Comparison of ENCODE assay signal across 8 cellular contexts in the genomic region with DNA sequence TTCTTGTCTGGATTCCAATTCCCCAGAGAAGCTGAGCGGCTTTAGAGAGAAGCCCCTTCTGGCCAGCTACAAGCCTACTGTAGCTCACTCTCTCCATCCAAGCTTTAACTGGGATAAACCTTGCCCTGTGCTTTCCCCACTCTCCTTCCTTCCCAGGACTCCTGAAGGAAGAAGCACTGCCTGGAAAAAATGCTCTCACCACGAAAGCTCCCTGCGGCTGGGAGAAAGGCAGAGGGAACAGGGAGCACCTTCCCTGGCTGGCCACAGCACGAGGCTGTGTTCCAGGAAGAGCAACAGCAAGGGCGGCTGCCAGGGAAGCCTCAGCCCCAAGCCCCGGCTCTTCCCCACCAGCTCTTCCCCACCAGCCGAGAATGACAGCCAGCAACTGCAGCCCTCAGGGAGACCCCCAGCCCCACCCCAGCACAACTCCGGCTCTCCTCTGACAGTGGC. TPM values are rescaled to one million over a fixed set of nuclear protein-coding genes. Genes with fewer than 3 reads are reported as not detected.
A peak's percentile ranks its signal among the peaks of the same experiment; 100 is the strongest.
DNase-seq lines count a peak whose midpoint lies in the region; ATAC-seq and TF ChIP-seq lines count a peak whose summit lies in the region.

No MANE protein-coding gene starts in this region.

- peaks cover 97% of the 10 kb centered on the region for H3K79me2 ChIP-seq in SU-DHL-6 (ENCODE audit: insufficient read depth, low read length)
- peaks cover 93% of the 10 kb centered on the region for H3K79me2 ChIP-seq in fibroblast of lung (ENCODE audit: control insufficient read depth, insufficient read depth, low read length)
- H3K79me2 ChIP-seq in parathyroid adenoma, result peaks cover 77% of the 10 kb centered on the region

- H3K9me2 ChIP-seq in SU-DHL-6 (replicated peaks; ENCODE audit: insufficient read depth, low read length), result no peaks in the 10 kb centered on the region

- ATAC-seq in HG03097 (IDR thresholded peaks at IDR 0.05; ENCODE audit: low FRiP score, unreplicated experiment), result no peak
- no peak for ATAC-seq in GM19397 (IDR thresholded peaks at IDR 0.05; ENCODE audit: unreplicated experiment)

- peaks cover 40% of the 10 kb centered on the region for H3F3A ChIP-seq in SU-DHL-6 (ENCODE audit: insufficient read depth)

- H3K4me3 ChIP-seq in SU-DHL-6 (ENCODE audit: insufficient read depth, low read length, poor library complexity, severe bottlenecking) (peak overlapping the region; percentile 44), fibroblast of lung (replicated peaks in 1 of 4; ENCODE audit: control extremely low read depth in 1 of 4, insufficient read depth in 1 of 4, low read depth in 3 of 4, low read length in 4 of 4) (peak overlapping the region in 3 of 4 experiments; percentile 4 to 35 (median 33)), parathyroid adenoma (ENCODE audit: low read depth, low read length) (no peak overlapping the region)

- H2AFZ ChIP-seq in SU-DHL-6 (ENCODE audit: low read depth, low read length, severe bottlenecking) (no peak overlapping the region), fibroblast of lung (ENCODE audit: low read length) (no peak overlapping the region), parathyroid adenoma (no peak overlapping the region)

- peak overlapping the region; percentile 96 for H3K9ac ChIP-seq in SU-DHL-6 (ENCODE audit: low read length)
- peak overlapping the region; percentile 57 for H3K9ac ChIP-seq in fibroblast of lung (ENCODE audit: insufficient read depth, low read length)
- no peak overlapping the region for H3K9ac ChIP-seq in parathyroid adenoma

- H3K27me3 ChIP-seq in SU-DHL-6 (ENCODE audit: low read length) (no peaks in the 10 kb centered on the region), fibroblast of lung (ENCODE audit: control insufficient read depth, insufficient read depth, low read length) (no peaks in the 10 kb centered on the region), parathyroid adenoma (ENCODE audit: control insufficient read depth, insufficient read depth, low read length) (no peaks in the 10 kb centered on the region)

- TF ChIP-seq CTCF in SU-DHL-6 (IDR thresholded peaks at IDR 0.05; ENCODE audit: insufficient read depth, low read length, poor library complexity, severe bottlenecking) (no peak), fibroblast of lung (conservative IDR thresholded peaks at IDR 0.05 in 1 of 2, IDR thresholded peaks at IDR 0.05 in 1 of 2; ENCODE audit: low read depth in 1 of 2, low read length in 2 of 2) (no peak), parathyroid adenoma (IDR thresholded peaks at IDR 0.05) (no peak)

- peak overlapping the region; percentile 81 for H3K4me2 ChIP-seq in SU-DHL-6 (ENCODE audit: low read depth, low read length, poor library complexity, severe bottlenecking)
- H3K4me2 ChIP-seq in fibroblast of lung (ENCODE audit: extremely low read depth, insufficient read depth, low read length), result peak overlapping the region; percentile 95
- peak overlapping the region; percentile 48 for H3K4me2 ChIP-seq in parathyroid adenoma (ENCODE audit: low read length)

- H3K27ac ChIP-seq in SU-DHL-6 (ENCODE audit: low read depth, low read length) (peak overlapping the region; percentile 97), fibroblast of lung (ENCODE audit: insufficient read depth, low read length) (peak overlapping the region; percentile 95), parathyroid adenoma (peak overlapping the region; percentile 95)

- H3K4me1 ChIP-seq in fibroblast of lung (ENCODE audit: control insufficient read depth, extremely low read depth, insufficient read depth, low read length) (peaks cover 63% of the 10 kb centered on the region), parathyroid adenoma (peaks cover 82% of the 10 kb centered on the region)

- H3K36me3 ChIP-seq in SU-DHL-6 (ENCODE audit: low read length) (no peaks in the 10 kb centered on the region), fibroblast of lung (ENCODE audit: control insufficient read depth, insufficient read depth, low read length) (peaks cover 2% of the 10 kb centered on the region), parathyroid adenoma (ENCODE audit: control insufficient read depth, insufficient read depth, low read length) (no peaks in the 10 kb centered on the region)

- H4K20me1 ChIP-seq in SU-DHL-6 (ENCODE audit: low read depth, low read length), result no peaks in the 10 kb centered on the region; the same call in 1 of the 2 replicates
- H4K20me1 ChIP-seq in fibroblast of lung (ENCODE audit: control insufficient read depth, extremely low read depth, insufficient read depth, low read length), result no peaks in the 10 kb centered on the region

- no peaks in the 10 kb centered on the region for H3K9me3 ChIP-seq in SU-DHL-6 (ENCODE audit: insufficient read depth, low read length)
- no peaks in the 10 kb centered on the region for H3K9me3 ChIP-seq in fibroblast of lung (ENCODE audit: control insufficient read depth, insufficient read depth, low read depth, low read length)
- no peaks in the 10 kb centered on the region for H3K9me3 ChIP-seq in parathyroid adenoma (ENCODE audit: control insufficient read depth, low read length)

- peak; percentile 67 for DNase-seq in Daoy (ENCODE audit: low read depth)
- DNase-seq in fibroblast of lung (ENCODE audit: low read depth in 2 of 2), result peak; percentile 64 to 88
- DNase-seq in NCI-H1694 treated with DMSO at 0.1 percent for 48 hours (lab: John Stamatoyannopoulos, UW), result no peak
- no peak for DNase-seq in NCI-H146 (lab: John Stamatoyannopoulos, UW)

RNA-seq across cellular contexts. Expression of a gene that starts 40.8 kb away (rescaled TPM):
- 20.2 and 22.4 TPM in 2 replicates for total RNA-seq in Daoy (2014; rRNA removed; shearing (Covaris generic))
- total RNA-seq in fibroblast of lung, result 11.6 and 19.5 TPM in 2 replicates
- 44.5 and 46.8 TPM in 2 replicates for polyA plus RNA-seq in fibroblast of lung
- polyA plus RNA-seq in fibroblast of lung (2012), result 57.0 and 66.6 TPM in 2 replicates
- polyA minus RNA-seq in fibroblast of lung (ENCODE audit: low replicate concordance), result 11.5 and 12.8 TPM in 2 replicates

Comparison
In these comparisons a context has a peak if more than half of its experiments do, and no peak if none do; other contexts are left out.
1. DNase-seq: peak in Daoy (single experiment) and fibroblast of lung (2 of 2); none in NCI-H1694 treated with DMSO at 0.1 percent for 48 hours (single experiment) and NCI-H146 (single experiment).
2. Peak in every context shown above with its lines, with median percentiles within 50 percentile points of each other: H3K27ac ChIP-seq and H3K4me2 ChIP-seq.